Comparison of ENCODE assay signal across 8 cellular contexts in genomic region chr7:66385191-66385905, GRCh38.
A peak's percentile ranks its signal among the peaks of the same experiment; 100 is the strongest.
DNase-seq lines count a peak whose midpoint lies in the region; ATAC-seq, FAIRE-seq and TF ChIP-seq lines count a peak whose summit lies in the region.
"Not testable (repeated sequence)": the region's sequence is repeated elsewhere in the genome, so short reads cannot be mapped to it uniquely, and the experiment has no call there.

No MANE protein-coding gene starts in this region.

- not testable (repeated sequence) for H3K27ac ChIP-seq in H9 (ENCODE audit: insufficient read length, low read depth, low read length)
- peak overlapping the region; percentile 39 to 59 for H3K27ac ChIP-seq in esophagus (ENCODE audit: low read depth in 2 of 2, low read length in 1 of 2)

- H3K4me3 ChIP-seq in bronchial epithelial cell (ENCODE audit: low read depth, low read length); esophagus (ENCODE audit: low read depth in 1 of 2, low read length in 2 of 2): not testable (repeated sequence)

- H2BK120ac ChIP-seq in H9 (ENCODE audit: low read depth, low read length, poor library complexity, severe bottlenecking), result not testable (repeated sequence)

- H3T11ph ChIP-seq in H9 (ENCODE audit: low read length), result not testable (repeated sequence)

- not testable (repeated sequence) for H3K4me1 ChIP-seq in H9 (ENCODE audit: insufficient read depth, low read length); esophagus (ENCODE audit: control insufficient read depth in 2 of 2, insufficient read depth in 2 of 2, low read length in 1 of 2)

- not testable (repeated sequence) for H3K14ac ChIP-seq in H9 (ENCODE audit: insufficient read depth, low read length)

- not testable (repeated sequence) for H3K9ac ChIP-seq in H9 (ENCODE audit: extremely low read depth, insufficient read length, low read length)

- H3K4me3 Mint-ChIP-seq in H9; activated T-helper 17 cell treated with anti-CD3 and anti-CD28 coated beads, Interleukin-2, amount 50 U/mL, for 72 hours; stimulated activated effector memory CD8-positive, alpha-beta T cell treated with anti-CD3 and anti-CD28 coated beads, Interleukin-12 subunit alpha, Interleukin-12 subunit beta, amount 100 ng/mL, for 72 hours: not testable (repeated sequence)

- H3K4ac ChIP-seq in H9 (ENCODE audit: low read depth, low read length), result not testable (repeated sequence)

- H3K27me3 Mint-ChIP-seq in H9 (ENCODE audit: low read depth); activated T-helper 17 cell treated with anti-CD3 and anti-CD28 coated beads, Interleukin-2, amount 50 U/mL, for 72 hours: not testable (repeated sequence)

- peak overlapping the region in 2 of 3 experiments; percentile 1 to 3; a peak in 2 of 7 replicates for H3K27ac Mint-ChIP-seq in H9
- peak overlapping the region; percentile 14 for H3K27ac Mint-ChIP-seq in activated T-helper 17 cell treated with anti-CD3 and anti-CD28 coated beads, Interleukin-2, amount 50 U/mL, for 72 hours
- H3K27ac Mint-ChIP-seq in stimulated activated effector memory CD8-positive, alpha-beta T cell treated with anti-CD3 and anti-CD28 coated beads, Interleukin-12 subunit alpha, Interleukin-12 subunit beta, amount 100 ng/mL, for 72 hours, result peak overlapping the region; percentile 54

- H3K23me2 ChIP-seq in H9 (ENCODE audit: insufficient read length, low read depth, low read length, poor library complexity, severe bottlenecking), result not testable (repeated sequence)

- not testable (repeated sequence) for H4K91ac ChIP-seq in H9 (ENCODE audit: insufficient read length, low read depth, low read length)

- H3K27me3 ChIP-seq in H9 (ENCODE audit: insufficient read depth, low read length); bronchial epithelial cell (ENCODE audit: control insufficient read depth, insufficient read depth, low read length); esophagus (ENCODE audit: control insufficient read depth in 1 of 2, insufficient read depth in 2 of 2, low read length in 2 of 2): not testable (repeated sequence)

- H3K23ac ChIP-seq in H9 (ENCODE audit: insufficient read length, low read depth, low read length), result not testable (repeated sequence)

- DNase-seq in EH (ENCODE audit: low read depth) (peak; percentile 59), bronchial epithelial cell (ENCODE audit: low read depth) (peak; percentile 14), dermis blood vessel endothelial cell (peak; percentile 30)
- not testable (repeated sequence) for DNase-seq in H9; left lobe of liver (ENCODE audit: low spot score); stimulated activated effector memory CD8-positive, alpha-beta T cell treated with anti-CD3 and anti-CD28 coated beads, Interleukin-12 subunit alpha, Interleukin-12 subunit beta, amount 100 ng/mL, for 72 hours (ENCODE audit: low spot score in 2 of 2)

- not testable (repeated sequence) for H2BK15ac ChIP-seq in H9 (ENCODE audit: low read depth, low read length)

- not testable (repeated sequence) for H3K79me2 ChIP-seq in H9 (ENCODE audit: insufficient read depth, low read length)

- not testable (repeated sequence) for H4K20me1 ChIP-seq in H9 (ENCODE audit: control insufficient read depth, insufficient read depth, insufficient read length)

- H2BK12ac ChIP-seq in H9 (ENCODE audit: insufficient read length, low read depth, low read length), result not testable (repeated sequence)

- not testable (repeated sequence) for H3K36me3 ChIP-seq in bronchial epithelial cell (ENCODE audit: control insufficient read depth, insufficient read depth, low read length); esophagus (ENCODE audit: control insufficient read depth in 2 of 2, insufficient read depth in 2 of 2, low read length in 1 of 2)

- H3K9me3 Mint-ChIP-seq in H9; activated T-helper 17 cell treated with anti-CD3 and anti-CD28 coated beads, Interleukin-2, amount 50 U/mL, for 72 hours; stimulated activated effector memory CD8-positive, alpha-beta T cell treated with anti-CD3 and anti-CD28 coated beads, Interleukin-12 subunit alpha, Interleukin-12 subunit beta, amount 100 ng/mL, for 72 hours: not testable (repeated sequence)

- H3K4me2 ChIP-seq in H9 (ENCODE audit: insufficient read depth, insufficient read length, low read length), result not testable (repeated sequence)

- H2BK20ac ChIP-seq in H9 (ENCODE audit: low read depth, low read length, poor library complexity, severe bottlenecking), result not testable (repeated sequence)

- H3K36me3 Mint-ChIP-seq in H9 (ENCODE audit: insufficient read depth in 1 of 3, low read depth in 3 of 3); activated T-helper 17 cell treated with anti-CD3 and anti-CD28 coated beads, Interleukin-2, amount 50 U/mL, for 72 hours (ENCODE audit: low read depth); stimulated activated effector memory CD8-positive, alpha-beta T cell treated with anti-CD3 and anti-CD28 coated beads, Interleukin-12 subunit alpha, Interleukin-12 subunit beta, amount 100 ng/mL, for 72 hours: not testable (repeated sequence)

- H3K79me1 ChIP-seq in H9 (ENCODE audit: insufficient read depth, low read depth, low read length, poor library complexity, severe bottlenecking), result not testable (repeated sequence)

- not testable (repeated sequence) for TF ChIP-seq CTCF in H9 (conservative IDR thresholded peaks at IDR 0.05); bronchial epithelial cell (IDR thresholded peaks at IDR 0.05; ENCODE audit: insufficient read depth, low read length, severe bottlenecking)

- not testable (repeated sequence) for FAIRE-seq in bronchial epithelial cell (lab: Jason Lieb, UNC)

- not testable (repeated sequence) for H3K9me3 ChIP-seq in H9 (ENCODE audit: control insufficient read depth, low read depth, low read length); esophagus (ENCODE audit: control insufficient read depth in 2 of 2, insufficient read depth in 1 of 2, low read depth in 1 of 2, low read length in 1 of 2)

- H2AFZ ChIP-seq in H9 (ENCODE audit: low read length), result not testable (repeated sequence)

- not testable (repeated sequence) for H3K18ac ChIP-seq in H9 (ENCODE audit: insufficient read length, low read depth, low read length)

- H4K8ac ChIP-seq in H9 (replicated peaks; ENCODE audit: insufficient read length, low read depth, low read length), result not testable (repeated sequence)

- H2AK5ac ChIP-seq in H9 (ENCODE audit: insufficient read length, low read length), result not testable (repeated sequence)

- ATAC-seq in activated T-helper 17 cell treated with anti-CD3 and anti-CD28 coated beads, Interleukin-2, amount 50 U/mL, for 72 hours (replicated peaks); stimulated activated effector memory CD8-positive, alpha-beta T cell treated with anti-CD3 and anti-CD28 coated beads, Interleukin-12 subunit alpha, Interleukin-12 subunit beta, amount 100 ng/mL, for 72 hours: not testable (repeated sequence)
- peak; percentile 26 for ATAC-seq in left lobe of liver

- H3K4me1 Mint-ChIP-seq in H9; activated T-helper 17 cell treated with anti-CD3 and anti-CD28 coated beads, Interleukin-2, amount 50 U/mL, for 72 hours; stimulated activated effector memory CD8-positive, alpha-beta T cell treated with anti-CD3 and anti-CD28 coated beads, Interleukin-12 subunit alpha, Interleukin-12 subunit beta, amount 100 ng/mL, for 72 hours: not testable (repeated sequence)

- no CpG with 5 or more reads among the region's 5 CpGs for WGBS in H9 (ENCODE audit: extremely low coverage, insufficient read length, low lambda C conversion rate)
- 38 to 39% methylated on average over 5 of the region's 5 CpGs for WGBS in esophagus, 2 donors

- H3K56ac ChIP-seq in H9 (ENCODE audit: insufficient read length, low read depth, low read length), result not testable (repeated sequence)

- not testable (repeated sequence) for H2BK5ac ChIP-seq in H9 (ENCODE audit: insufficient read length, low read length)

- H4K5ac ChIP-seq in H9 (ENCODE audit: insufficient read length, low read depth, low read length), result not testable (repeated sequence)

Comparison
In these comparisons a context has a peak if more than half of its experiments do, and no peak if none do; other contexts are left out.
1. H3K27ac Mint-ChIP-seq: peak in every context shown above with its lines; median percentile 54 in stimulated activated effector memory CD8-positive, alpha-beta T cell treated with anti-CD3 and anti-CD28 coated beads, Interleukin-12 subunit alpha, Interleukin-12 subunit beta, amount 100 ng/mL, for 72 hours; 14 in activated T-helper 17 cell treated with anti-CD3 and anti-CD28 coated beads, Interleukin-2, amount 50 U/mL, for 72 hours; 2 in H9.